Comparison of ENCODE assay signal across 1 cellular context in the genomic region with DNA sequence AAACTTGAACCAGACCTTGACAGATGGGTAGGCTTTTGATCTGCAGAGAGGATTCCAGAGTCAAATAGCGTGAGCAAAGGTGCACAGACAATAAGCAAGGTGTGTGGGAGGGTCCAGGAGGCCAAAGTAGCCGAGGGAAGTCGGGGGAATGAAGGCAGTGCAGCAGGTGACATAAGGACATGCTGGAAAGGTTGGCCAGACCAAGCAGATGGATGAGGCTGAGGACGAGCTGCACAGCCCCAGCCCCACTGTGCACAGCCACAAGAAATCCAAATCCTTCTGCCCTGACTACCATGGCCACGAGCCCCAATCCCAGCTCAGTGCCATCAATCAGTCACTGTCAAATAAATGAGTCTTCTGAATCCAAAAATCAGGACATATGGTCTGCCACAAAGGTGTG.
TF ChIP-seq lines count a peak whose summit lies in the region.

No MANE protein-coding gene starts in this region.

TF ChIP-seq in H1, 55 proteins besides CTCF, POLR2A, EP300 and RAD21 (continued from another document):
- no peak for TF ChIP-seq SRF (IDR thresholded peaks at IDR 0.05; ENCODE audit: low read depth, low read length)
- TF ChIP-seq YY1 (IDR thresholded peaks at IDR 0.05; ENCODE audit: low read depth, low read length): no peak
- TF ChIP-seq TAF1 (IDR thresholded peaks at IDR 0.05; ENCODE audit: low read depth, low read length): no peak
- TF ChIP-seq POLR2AphosphoS5 (IDR thresholded peaks at IDR 0.05; ENCODE audit: low read depth, low read length): no peak
- TF ChIP-seq CHD2 (IDR thresholded peaks at IDR 0.05; ENCODE audit: low read length): no peak
- no peak for TF ChIP-seq BACH1 (IDR thresholded peaks at IDR 0.05; ENCODE audit: low read length)
- TF ChIP-seq SIRT6 (IDR thresholded peaks at IDR 0.05; ENCODE audit: low read length): no peak
- TF ChIP-seq ASH2L (IDR thresholded peaks at IDR 0.05; ENCODE audit: low read length): no peak
- no peak for TF ChIP-seq JUN (IDR thresholded peaks at IDR 0.05; ENCODE audit: low read depth, low read length)
- TF ChIP-seq SUZ12 (IDR thresholded peaks at IDR 0.05; ENCODE audit: low read length): no peak
- TF ChIP-seq RBBP5 (IDR thresholded peaks at IDR 0.05; ENCODE audit: borderline replicate concordance, low read depth, low read length): no peak
- no peak for TF ChIP-seq BCL11A (IDR thresholded peaks at IDR 0.05; ENCODE audit: low read depth in 2 of 2, low read length in 2 of 2)
- TF ChIP-seq TEAD4 (IDR thresholded peaks at IDR 0.05; ENCODE audit: low read depth, low read length): no peak
- no peak for TF ChIP-seq TCF12 (IDR thresholded peaks at IDR 0.05; ENCODE audit: low read depth, low read length)
